ENCODE assay signal across 15 cellular contexts in the genomic region with DNA sequence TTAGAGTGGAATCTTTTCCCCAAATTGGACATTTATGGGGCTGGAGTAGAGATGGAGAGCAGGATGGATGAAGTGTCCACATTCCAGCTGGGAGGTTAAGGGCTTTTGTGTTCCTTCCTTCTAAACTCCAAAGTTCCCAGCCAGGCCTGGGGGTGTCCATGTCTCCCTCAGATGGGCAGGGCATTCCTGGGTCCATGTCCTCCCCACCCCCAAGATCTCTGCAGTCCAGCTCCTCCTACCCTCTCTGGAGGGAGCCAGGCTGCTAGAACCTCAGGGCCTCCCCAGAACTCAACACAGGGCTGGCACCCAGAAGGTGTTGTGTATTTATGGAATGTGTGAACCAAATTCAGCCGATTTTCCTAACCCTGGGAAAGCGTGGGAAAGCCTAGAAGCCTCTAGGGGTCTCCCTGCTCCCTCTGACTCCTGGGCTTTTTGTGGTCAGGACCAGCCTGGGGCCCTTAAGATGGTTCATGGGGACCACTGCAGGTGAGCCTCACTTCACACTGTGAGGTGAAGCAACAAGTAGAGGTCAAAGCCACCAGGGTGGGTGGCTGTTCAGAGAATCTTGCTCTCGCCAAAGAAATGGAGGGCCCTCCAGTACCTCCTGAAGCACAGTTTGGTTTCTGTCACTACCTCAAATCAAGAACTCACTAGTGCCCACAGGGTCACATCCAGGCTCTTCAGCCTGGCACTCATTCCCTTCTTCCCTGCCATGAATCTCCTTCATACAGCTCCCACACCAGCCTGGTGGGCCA. TPM values are rescaled to one million over a fixed set of nuclear protein-coding genes. Genes with fewer than 3 reads are reported as not detected.
DNase-seq lines count a peak whose midpoint lies in the region; ATAC-seq and TF ChIP-seq lines count a peak whose summit lies in the region.
"Had no signal": no experiment of that assay in that cellular context is flagged by ENCODE, and none has a peak within 500 bp of the region (broad histone marks: within the 10 kb centered on the region; RNA-seq: fewer than 3 reads in every experiment).

No MANE protein-coding gene starts in this region.

- no peaks in the 10 kb centered on the region for H3K36me3 ChIP-seq in H7 (replicated peaks; ENCODE audit: control insufficient read depth, insufficient read depth, low read length)
- H3K36me3 ChIP-seq in adipocyte (ENCODE audit: control insufficient read depth, insufficient read depth, low read length, severe bottlenecking) = no peaks in the 10 kb centered on the region
- no peaks in the 10 kb centered on the region for H3K36me3 ChIP-seq in kidney epithelial cell (ENCODE audit: control insufficient read depth, insufficient read depth, low read length)
- H3K36me3 ChIP-seq in Karpas-422 (ENCODE audit: insufficient read depth, low read length) = no peaks in the 10 kb centered on the region
- H3K36me3 ChIP-seq: stomach had no signal

- no peak for ATAC-seq in HG03135 (IDR thresholded peaks at IDR 0.05; ENCODE audit: unreplicated experiment)
- ATAC-seq: body of pancreas, T-helper 17 cell had no signal

- DNase-seq in AG10803 (ENCODE audit: low read depth) (no peak), H7 (peak; percentile 85), adipocyte (ENCODE audit: low read depth) (peak; percentile 13), kidney epithelial cell (ENCODE audit: low read depth) (no peak), Karpas-422 (no peak)
- DNase-seq in activated naive CD4-positive, alpha-beta T cell (lab: John Stamatoyannopoulos, UW) = no peak
- no peak for DNase-seq in stimulated activated naive CD4-positive, alpha-beta T cell treated with Interleukin-2 at 50 U/mL for 16 hours (lab: John Stamatoyannopoulos, UW)
- DNase-seq: activated CD4-positive, alpha-beta T cell treated with anti-CD3 and anti-CD28 coated beads, Interleukin-2, amount 10 ng/mL, durations not matched to agents 7 days and 5 days; body of pancreas; left cardiac atrium; naive B cell; stomach; T-helper 17 cell had no signal

- peak; percentile 21 for TF ChIP-seq CTCF in AG10803 (conservative IDR thresholded peaks at IDR 0.05; ENCODE audit: low read length)
- peak; percentile 40 for TF ChIP-seq CTCF in kidney epithelial cell (IDR thresholded peaks at IDR 0.05; ENCODE audit: insufficient read depth, low read length, poor library complexity, severe bottlenecking)

- no peaks in the 10 kb centered on the region for H3K9me2 ChIP-seq in Karpas-422 (replicated peaks; ENCODE audit: insufficient read depth, low read length)

- H3K4me3 ChIP-seq in AG10803 (ENCODE audit: low read length) (no peak overlapping the region), H7 (ENCODE audit: insufficient read depth, low read depth, low read length) (no peak overlapping the region), adipocyte (ENCODE audit: low read length) (no peak overlapping the region), kidney epithelial cell (ENCODE audit: low read depth, low read length) (no peak overlapping the region), Karpas-422 (ENCODE audit: low read length) (no peak overlapping the region)
- H3K4me3 ChIP-seq: body of pancreas, stomach had no signal

- H3K27me3 ChIP-seq in H7 (ENCODE audit: control insufficient read depth, insufficient read depth, low read length) = peaks cover 23% of the 10 kb centered on the region
- peaks cover 66% of the 10 kb centered on the region for H3K27me3 ChIP-seq in adipocyte (replicated peaks; ENCODE audit: control insufficient read depth, insufficient read depth, low read length)
- peaks cover 11% of the 10 kb centered on the region for H3K27me3 ChIP-seq in kidney epithelial cell (ENCODE audit: control insufficient read depth, insufficient read depth, low read length)
- no peaks in the 10 kb centered on the region for H3K27me3 ChIP-seq in Karpas-422 (ENCODE audit: low read length)

- no peak overlapping the region for H3K4me2 ChIP-seq in Karpas-422 (ENCODE audit: low read depth, low read length, poor library complexity, severe bottlenecking)

- H3K27ac ChIP-seq in Karpas-422 (ENCODE audit: low read length) = no peak overlapping the region
- H3K27ac ChIP-seq: body of pancreas, stomach had no signal

- H3K9me3 ChIP-seq in adipocyte (ENCODE audit: control insufficient read depth, low read length) (no peaks in the 10 kb centered on the region), Karpas-422 (ENCODE audit: low read length) (no peaks in the 10 kb centered on the region)
- H3K9me3 ChIP-seq: body of pancreas, stomach had no signal

- no peak overlapping the region for H2AFZ ChIP-seq in Karpas-422 (ENCODE audit: low read length)

- H3K9ac ChIP-seq in adipocyte (ENCODE audit: low read length) = no peak overlapping the region
- H3K9ac ChIP-seq in Karpas-422 (ENCODE audit: low read length) = no peak overlapping the region

- H3K4me1 ChIP-seq in adipocyte (ENCODE audit: control insufficient read depth, insufficient read depth, low read length) (peaks cover 5% of the 10 kb centered on the region), Karpas-422 (ENCODE audit: low read length) (peaks cover 5% of the 10 kb centered on the region)

- no peaks in the 10 kb centered on the region; the same call in 1 of the 2 replicates for H4K20me1 ChIP-seq in Karpas-422 (ENCODE audit: insufficient read depth, low read depth, low read length)

- no peaks in the 10 kb centered on the region for H3K79me2 ChIP-seq in Karpas-422 (ENCODE audit: low read length)

RNA-seq across cellular contexts. Expression of a gene that starts 54.8 kb away (rescaled TPM):
- total RNA-seq in H7 (2014; rRNA removed; shearing (Covaris generic)) = 0.04 and 0.42 TPM in 2 replicates
- 0.63 and 0.75 TPM in 2 replicates for total RNA-seq in kidney epithelial cell
- not detected in 2 replicates for total RNA-seq in Karpas-422 (2014; rRNA removed; shearing (Covaris generic); ENCODE audit: low replicate concordance)
- total RNA-seq: activated CD4-positive, alpha-beta T cell treated with anti-CD3 and anti-CD28 coated beads, Interleukin-2, amount 10 ng/mL, durations not matched to agents 7 days and 5 days; skeletal muscle tissue; T-helper 17 cell had no signal

Comparison
In these comparisons a context has a peak if more than half of its experiments do, and no peak if none do; other contexts are left out.
1. DNase-seq: peak in H7 (single experiment) and adipocyte (single experiment); none in AG10803 (single experiment), kidney epithelial cell (single experiment), activated naive CD4-positive, alpha-beta T cell (0 of 4), Karpas-422 (single experiment) and stimulated activated naive CD4-positive, alpha-beta T cell treated with Interleukin-2 at 50 U/mL for 16 hours (single experiment).